12 cellular contexts compared by ENCODE assay signal in the genomic region with DNA sequence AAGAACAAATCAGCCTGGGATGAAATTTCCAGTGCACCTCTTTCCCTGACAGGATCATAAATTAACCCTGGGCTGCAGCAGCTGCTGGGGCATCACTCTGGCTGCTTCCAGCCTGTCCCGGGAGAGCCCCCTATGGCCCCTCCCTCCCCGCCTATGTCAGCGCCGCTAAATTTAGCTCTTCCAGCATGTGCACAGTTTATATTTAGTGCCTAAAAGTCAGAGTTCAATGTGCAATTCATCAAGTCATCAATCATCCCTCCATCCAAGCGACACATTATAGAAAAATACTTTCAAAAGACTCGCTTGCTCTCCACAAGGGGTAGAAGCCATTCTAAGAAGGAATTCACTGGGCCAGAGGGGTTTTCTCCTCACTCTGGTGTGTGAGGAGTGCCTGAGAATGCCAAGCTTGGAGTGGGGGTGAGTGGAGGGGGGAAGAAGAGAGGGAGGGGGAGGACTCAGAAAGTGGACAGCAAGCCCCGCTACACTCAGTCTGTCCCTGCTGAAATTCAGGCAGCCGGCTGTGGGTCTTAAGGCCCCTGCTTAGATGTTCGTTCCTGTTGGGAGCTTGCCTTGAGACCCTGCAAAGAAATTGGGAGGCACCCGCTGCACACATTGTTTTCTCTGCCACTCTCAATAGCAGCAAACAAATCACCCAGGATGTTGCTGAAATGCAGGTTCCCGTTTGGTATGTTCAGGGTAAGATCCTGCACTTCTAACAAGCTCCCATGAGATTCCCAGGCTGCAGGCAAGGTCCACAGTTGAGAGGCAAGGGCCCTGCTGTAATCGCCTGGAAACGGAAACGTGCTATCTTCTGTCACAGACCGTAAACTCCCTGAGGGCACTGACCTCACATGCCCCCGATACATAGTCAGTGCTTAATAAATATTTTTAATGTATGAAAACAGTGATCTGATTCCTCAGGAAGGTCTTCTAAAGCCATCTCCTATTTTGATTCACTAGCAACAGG. TPM values are rescaled to one million over a fixed set of nuclear protein-coding genes. Genes with fewer than 3 reads are reported as not detected.
DNase-seq lines count a peak whose midpoint lies in the region; ATAC-seq and TF ChIP-seq lines count a peak whose summit lies in the region.
"Had no signal": no experiment of that assay in that cellular context is flagged by ENCODE, and none has a peak within 500 bp of the region (broad histone marks: within the 10 kb centered on the region; RNA-seq: fewer than 3 reads in every experiment).

No MANE protein-coding gene starts in this region.

- intact Hi-C loops in heart right ventricle (cut with DNase I) = loop anchor here in 5 of 10 donors (2.0 to 10.0 kb wide), 4 partner anchors 103 to 931 kb away; a partner anchor contains a TSS

- H3K36me3 ChIP-seq in heart right ventricle = no peaks in the 10 kb centered on the region

- ATAC-seq in SK-N-SH treated with all-trans-retinoic acid at 6 μM for 48 hours (peak; percentile 89), heart right ventricle (peak; percentile 84 to 95 (median 93)), HG02970 (IDR thresholded peaks at IDR 0.05; ENCODE audit: low FRiP score, unreplicated experiment) (no peak), HG02588 (IDR thresholded peaks at IDR 0.05; ENCODE audit: unreplicated experiment) (no peak)

- peak; percentile 49 for DNase-seq in HEK293T (ENCODE audit: extremely low spot score)
- peak; percentile 50 to 54 for DNase-seq in heart right ventricle
- peak; percentile 86 for DNase-seq in retina
- no peak for DNase-seq in activated CD8-positive, alpha-beta memory T cell treated with anti-CD3 and anti-CD28 coated beads, Interleukin-2, amount 50 U/mL, for 4 hours
- DNase-seq in T-helper 2 cell = no peak
- DNase-seq: CD4-positive, CD25-positive, alpha-beta regulatory T cell; kidney glomerular epithelial cell had no signal

- POLR2A ChIA-PET in HEK293T (lab: Yijun Ruan, JAX) = interaction anchor here (0.6 to 1.6 kb wide), 3 partner anchors 9 to 784 kb away, joined by 4 to 5 read pairs (median 4); a partner anchor contains a TSS

- H3K27me3 ChIP-seq in heart right ventricle = no peaks in the 10 kb centered on the region

- peaks cover 4 to 35% (median 23%) of the 10 kb centered on the region in 9 donors for H3K4me1 ChIP-seq in heart right ventricle

- no peaks in the 10 kb centered on the region for H3K9me3 ChIP-seq in heart right ventricle

- peak overlapping the region in 7 of 10 donors; percentile 10 to 62 (median 46) for H3K27ac ChIP-seq in heart right ventricle

- CTCF ChIA-PET in HEK293T (lab: Yijun Ruan, JAX) = interaction anchor here (0.6 to 1.4 kb wide), 2 partner anchors 11 to 624 kb away, joined by 5 to 7 read pairs; no protein-coding TSS in a partner anchor

- H3K4me3 ChIP-seq in heart right ventricle = peak overlapping the region in 1 of 10 donors; percentile 0
- H3K4me3 ChIP-seq: smooth muscle cell had no signal

- 25 to 28% methylated on average over 16 of the region's 16 CpGs for WGBS in heart right ventricle, 2 donors

- no peak for TF ChIP-seq CTCF in heart right ventricle (IDR thresholded peaks at IDR 0.05)

TF ChIP-seq in HEK293T, 16 proteins besides CTCF, POLR2A, EP300 and RAD21:
- TF ChIP-seq SP1 (IDR thresholded peaks at IDR 0.05) (no peak), LEF1 (IDR thresholded peaks at IDR 0.05; ENCODE audit: borderline replicate concordance) (peak; percentile 92), ELF4 (IDR thresholded peaks at IDR 0.05) (no peak), BHLHE40 (IDR thresholded peaks at IDR 0.05; ENCODE audit: borderline replicate concordance) (no peak), CTBP1 (IDR thresholded peaks at IDR 0.05; ENCODE audit: borderline replicate concordance) (peak; percentile 73), FOXM1 (IDR thresholded peaks at IDR 0.05; ENCODE audit: borderline replicate concordance) (peak; percentile 27; the same call in 1 of the 2 replicates), NFRKB (IDR thresholded peaks at IDR 0.05) (no peak), HDGF (IDR thresholded peaks at IDR 0.05; ENCODE audit: borderline replicate concordance) (no peak), L3MBTL2 (conservative IDR thresholded peaks at IDR 0.05) (no peak), ZNF384 (IDR thresholded peaks at IDR 0.05) (no peak)
- TF ChIP-seq, protein P1, sequence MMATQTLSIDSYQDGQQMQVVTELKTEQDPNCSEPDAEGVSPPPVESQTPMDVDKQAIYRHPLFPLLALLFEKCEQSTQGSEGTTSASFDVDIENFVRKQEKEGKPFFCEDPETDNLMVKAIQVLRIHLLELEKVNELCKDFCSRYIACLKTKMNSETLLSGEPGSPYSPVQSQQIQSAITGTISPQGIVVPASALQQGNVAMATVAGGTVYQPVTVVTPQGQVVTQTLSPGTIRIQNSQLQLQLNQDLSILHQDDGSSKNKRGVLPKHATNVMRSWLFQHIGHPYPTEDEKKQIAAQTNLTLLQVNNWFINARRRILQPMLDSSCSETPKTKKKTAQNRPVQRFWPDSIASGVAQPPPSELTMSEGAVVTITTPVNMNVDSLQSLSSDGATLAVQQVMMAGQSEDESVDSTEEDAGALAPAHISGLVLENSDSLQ (IDR thresholded peaks at IDR 0.05) = peak; percentile 95

TF ChIP-seq in SK-N-SH treated with all-trans-retinoic acid at 6 μM for 48 hours, 23 proteins besides CTCF, POLR2A, EP300 and RAD21:
- TF ChIP-seq TOX (CRISPR knock-in tag; IDR thresholded peaks at IDR 0.05; ENCODE audit: borderline replicate concordance) = peak; percentile 62; the same call in 1 of the 2 replicates
- TF ChIP-seq, protein P2, sequence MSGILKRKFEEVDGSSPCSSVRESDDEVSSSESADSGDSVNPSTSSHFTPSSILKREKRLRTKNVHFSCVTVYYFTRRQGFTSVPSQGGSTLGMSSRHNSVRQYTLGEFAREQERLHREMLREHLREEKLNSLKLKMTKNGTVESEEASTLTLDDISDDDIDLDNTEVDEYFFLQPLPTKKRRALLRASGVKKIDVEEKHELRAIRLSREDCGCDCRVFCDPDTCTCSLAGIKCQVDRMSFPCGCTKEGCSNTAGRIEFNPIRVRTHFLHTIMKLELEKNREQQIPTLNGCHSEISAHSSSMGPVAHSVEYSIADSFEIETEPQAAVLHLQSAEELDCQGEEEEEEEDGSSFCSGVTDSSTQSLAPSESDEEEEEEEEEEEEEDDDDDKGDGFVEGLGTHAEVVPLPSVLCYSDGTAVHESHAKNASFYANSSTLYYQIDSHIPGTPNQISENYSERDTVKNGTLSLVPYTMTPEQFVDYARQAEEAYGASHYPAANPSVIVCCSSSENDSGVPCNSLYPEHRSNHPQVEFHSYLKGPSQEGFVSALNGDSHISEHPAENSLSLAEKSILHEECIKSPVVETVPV (CRISPR knock-in tag; IDR thresholded peaks at IDR 0.05) = no peak
- no peak for TF ChIP-seq GLIS3 (CRISPR knock-in tag; IDR thresholded peaks at IDR 0.05)
- TF ChIP-seq, protein P3, sequence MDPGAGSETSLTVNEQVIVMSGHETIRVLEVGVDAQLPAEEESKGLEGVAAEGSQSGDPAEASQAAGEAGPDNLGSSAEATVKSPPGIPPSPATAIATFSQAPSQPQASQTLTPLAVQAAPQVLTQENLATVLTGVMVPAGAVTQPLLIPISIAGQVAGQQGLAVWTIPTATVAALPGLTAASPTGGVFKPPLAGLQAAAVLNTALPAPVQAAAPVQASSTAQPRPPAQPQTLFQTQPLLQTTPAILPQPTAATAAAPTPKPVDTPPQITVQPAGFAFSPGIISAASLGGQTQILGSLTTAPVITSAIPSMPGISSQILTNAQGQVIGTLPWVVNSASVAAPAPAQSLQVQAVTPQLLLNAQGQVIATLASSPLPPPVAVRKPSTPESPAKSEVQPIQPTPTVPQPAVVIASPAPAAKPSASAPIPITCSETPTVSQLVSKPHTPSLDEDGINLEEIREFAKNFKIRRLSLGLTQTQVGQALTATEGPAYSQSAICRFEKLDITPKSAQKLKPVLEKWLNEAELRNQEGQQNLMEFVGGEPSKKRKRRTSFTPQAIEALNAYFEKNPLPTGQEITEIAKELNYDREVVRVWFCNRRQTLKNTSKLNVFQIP (CRISPR knock-in tag; IDR thresholded peaks at IDR 0.05; ENCODE audit: borderline replicate concordance, low read depth) = 0 out of 2 replicates have a peak, but pooled peaks have one; percentile 53

RNA-seq across cellular contexts. Expression of a gene that starts 37.6 kb away (rescaled TPM):
- 1 to 10 TPM in 1 of 10 donors, under 1 TPM in 7, not detected in 2; 0.25 to 2.3 (median 0.41) TPM for total RNA-seq in heart right ventricle
- under 1 TPM; 0.07 to 0.22 TPM for polyA plus RNA-seq in heart right ventricle
- total RNA-seq: CD4-positive, CD25-positive, alpha-beta regulatory T cell; NCI-H460; smooth muscle cell had no signal
- polyA plus RNA-seq: CD4-positive, CD25-positive, alpha-beta regulatory T cell had no signal

Comparison
In these comparisons a context has a peak if more than half of its experiments do, and no peak if none do; other contexts are left out.
1. DNase-seq: peak in HEK293T (single experiment), heart right ventricle (2 of 2) and retina (single experiment); none in activated CD8-positive, alpha-beta memory T cell treated with anti-CD3 and anti-CD28 coated beads, Interleukin-2, amount 50 U/mL, for 4 hours (single experiment) and T-helper 2 cell (0 of 5).
2. ATAC-seq: peak in SK-N-SH treated with all-trans-retinoic acid at 6 μM for 48 hours (single experiment) and heart right ventricle (8 of 8); none in HG02970 (single experiment) and HG02588 (single experiment).